ENCODE assay signal across 15 cellular contexts in the genomic region with DNA sequence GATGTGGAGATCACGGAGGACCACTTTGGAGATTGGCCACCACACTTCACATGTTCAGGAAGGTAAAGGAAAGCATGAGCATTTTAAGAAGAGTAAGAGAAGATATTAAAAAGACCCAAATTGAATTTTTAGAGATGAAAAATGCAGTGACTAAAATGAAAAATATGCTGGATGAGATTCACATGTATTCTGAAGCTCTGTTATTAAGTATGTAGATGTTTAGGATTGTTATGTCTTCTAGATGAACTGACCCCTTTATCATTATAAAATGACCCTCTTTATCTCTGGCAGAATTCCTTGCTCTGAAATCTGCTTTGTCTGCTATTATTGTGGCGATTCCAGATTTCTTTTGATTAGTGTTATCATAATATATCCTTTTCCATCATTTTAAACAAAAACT.
"Had no signal": no experiment of that assay in that cellular context is flagged by ENCODE, and none has a peak within 500 bp of the region (broad histone marks: within the 10 kb centered on the region; RNA-seq: fewer than 3 reads in every experiment).

No MANE protein-coding gene starts in this region.

- H3K4me2 ChIP-seq: hepatocyte had no signal

- H3K4me1 ChIP-seq: tibial nerve, vagina had no signal

- H3K79me2 ChIP-seq: hepatocyte had no signal

- DNase-seq: activated CD4-positive, alpha-beta memory T cell treated with anti-CD3 and anti-CD28 coated beads, Interleukin-2, amount 10 ng/mL, durations not matched to agents 7 days and 5 days; activated CD4-positive, alpha-beta T cell treated with anti-CD3 and anti-CD28 coated beads for 4 hours; activated gamma-delta T cell; activated T-cell treated with anti-CD3 and anti-CD28 coated beads, Interleukin-2, amount 50 U/mL, for 48 hours; erythroblast; naive B cell; posterior cingulate gyrus; small intestine; stimulated activated CD4-positive, alpha-beta T cell treated with anti-CD3 and anti-CD28 coated beads, Interleukin-4, amount 100 ng/mL, for 24 hours; stimulated activated naive CD4-positive, alpha-beta T cell; T-helper 17 cell had no signal

- ATAC-seq: T-helper 17 cell had no signal

- H3K27ac ChIP-seq: hepatocyte, tibial nerve, vagina had no signal

- H2AFZ ChIP-seq: hepatocyte had no signal

- H3K27me3 ChIP-seq: hepatocyte, tibial nerve, vagina had no signal

- H3K9me3 ChIP-seq: tibial nerve, vagina had no signal

- H3K4me3 ChIP-seq: hepatocyte, lung, tibial nerve, vagina had no signal
